In genomic region chr2:29253495-29253894, GRCh38 we compare ENCODE assay signal across 31 cellular contexts.
"Had no signal": no experiment of that assay in that cellular context is flagged by ENCODE, and none has a peak within 500 bp of the region (broad histone marks: within the 10 kb centered on the region; RNA-seq: fewer than 3 reads in every experiment).

No MANE protein-coding gene starts in this region.

- H3K9me3 Mint-ChIP-seq: activated CD4-positive, alpha-beta memory T cell treated with anti-CD3 and anti-CD28 coated beads, Interleukin-2, amount 10 ng/mL, durations not matched to agents 7 days and 5 days; activated CD4-positive, alpha-beta T cell treated with anti-CD3 and anti-CD28 coated beads, Interleukin-2, amount 10 ng/mL, durations not matched to agents 7 days and 5 days; activated naive CD8-positive, alpha-beta T cell treated with anti-CD3 and anti-CD28 coated beads, Interleukin-2, amount 50 U/mL, for 24 hours; activated T-cell treated with anti-CD3 and anti-CD28 coated beads, Interleukin-2, amount 50 U/mL, for 24 hours; activated T-cell treated with anti-CD3 and anti-CD28 coated beads, Interleukin-2, amount 50 U/mL, for 72 hours; brain; endodermal cell; WTC11 had no signal

- H3K4me1 Mint-ChIP-seq: activated CD4-positive, alpha-beta memory T cell treated with anti-CD3 and anti-CD28 coated beads, Interleukin-2, amount 10 ng/mL, durations not matched to agents 7 days and 5 days; activated CD4-positive, alpha-beta T cell treated with anti-CD3 and anti-CD28 coated beads, Interleukin-2, amount 10 ng/mL, durations not matched to agents 7 days and 5 days; activated naive CD8-positive, alpha-beta T cell treated with anti-CD3 and anti-CD28 coated beads, Interleukin-2, amount 50 U/mL, for 24 hours; WTC11 had no signal

- ATAC-seq: activated naive CD8-positive, alpha-beta T cell treated with anti-CD3 and anti-CD28 coated beads, Interleukin-2, amount 50 U/mL, for 24 hours; activated T-cell treated with anti-CD3 and anti-CD28 coated beads, Interleukin-2, amount 50 U/mL, for 72 hours; esophagus mucosa; WTC11 had no signal

- DNase-seq: activated CD4-positive, alpha-beta memory T cell treated with anti-CD3 and anti-CD28 coated beads, Interleukin-2, amount 10 ng/mL, durations not matched to agents 7 days and 5 days; activated CD4-positive, alpha-beta T cell treated with anti-CD3 and anti-CD28 coated beads for 1 hour; activated CD4-positive, alpha-beta T cell treated with anti-CD3 and anti-CD28 coated beads for 4 hours; activated CD4-positive, alpha-beta T cell treated with anti-CD3 and anti-CD28 coated beads, Interleukin-2, amount 10 ng/mL, durations not matched to agents 7 days and 5 days; activated CD4-positive, alpha-beta T cell treated with anti-CD3 and anti-CD28 coated beads, Interleukin-2, amount 50 U/mL, for 4 hours; activated CD8-positive, alpha-beta memory T cell treated with anti-CD3 and anti-CD28 coated beads, Interleukin-2, amount 50 U/mL, for 48 hours; activated naive CD4-positive, alpha-beta T cell treated with anti-CD3 and anti-CD28 coated beads, Interleukin-2, amount 50 U/mL, for 16 hours; activated naive CD8-positive, alpha-beta T cell treated with anti-CD3 and anti-CD28 coated beads, Interleukin-2, amount 50 U/mL, for 24 hours; activated T-cell treated with anti-CD3 and anti-CD28 coated beads for 4 hours; activated T-cell treated with anti-CD3 and anti-CD28 coated beads, Interleukin-2, amount 50 U/mL, for 24 hours; activated T-cell treated with anti-CD3 and anti-CD28 coated beads, Interleukin-2, amount 50 U/mL, for 72 hours; amygdala; aorta; central memory CD4-positive, alpha-beta T cell; cerebellar nuclear complex; colonic mucosa; effector CD8-positive, alpha-beta T cell; endodermal cell; foreskin fibroblast; head of caudate nucleus; T-helper 2 cell had no signal

- H3K27ac ChIP-seq: adrenal gland, breast epithelium, cardiac muscle cell, colonic mucosa, VCaP had no signal

- H3K36me3 ChIP-seq: adrenal gland, breast epithelium, cardiac muscle cell, colonic mucosa had no signal

- H3K4me3 Mint-ChIP-seq: activated CD4-positive, alpha-beta memory T cell treated with anti-CD3 and anti-CD28 coated beads, Interleukin-2, amount 10 ng/mL, durations not matched to agents 7 days and 5 days; activated CD4-positive, alpha-beta T cell treated with anti-CD3 and anti-CD28 coated beads, Interleukin-2, amount 10 ng/mL, durations not matched to agents 7 days and 5 days; activated naive CD8-positive, alpha-beta T cell; activated naive CD8-positive, alpha-beta T cell treated with anti-CD3 and anti-CD28 coated beads, Interleukin-2, amount 50 U/mL, for 24 hours; activated T-cell treated with anti-CD3 and anti-CD28 coated beads, Interleukin-2, amount 50 U/mL, for 24 hours; activated T-cell treated with anti-CD3 and anti-CD28 coated beads, Interleukin-2, amount 50 U/mL, for 72 hours; brain; endodermal cell; WTC11 had no signal

- H3K27me3 ChIP-seq: adrenal gland, breast epithelium, cardiac muscle cell had no signal

- H3K27ac Mint-ChIP-seq: activated CD4-positive, alpha-beta memory T cell treated with anti-CD3 and anti-CD28 coated beads, Interleukin-2, amount 10 ng/mL, durations not matched to agents 7 days and 5 days; activated CD4-positive, alpha-beta T cell treated with anti-CD3 and anti-CD28 coated beads, Interleukin-2, amount 10 ng/mL, durations not matched to agents 7 days and 5 days; activated naive CD8-positive, alpha-beta T cell; activated naive CD8-positive, alpha-beta T cell treated with anti-CD3 and anti-CD28 coated beads, Interleukin-2, amount 50 U/mL, for 24 hours; activated T-cell treated with anti-CD3 and anti-CD28 coated beads, Interleukin-2, amount 50 U/mL, for 24 hours; activated T-cell treated with anti-CD3 and anti-CD28 coated beads, Interleukin-2, amount 50 U/mL, for 72 hours; brain; endodermal cell; WTC11 had no signal

- H3K4me1 ChIP-seq: adrenal gland, breast epithelium, colonic mucosa had no signal

- H3K36me3 Mint-ChIP-seq: activated naive CD8-positive, alpha-beta T cell; brain; WTC11 had no signal

- FAIRE-seq: frontal cortex, TTC549 had no signal

- H3K4me3 ChIP-seq: adrenal gland, breast epithelium, cardiac muscle cell, colonic mucosa had no signal

- H3K9me3 ChIP-seq: adrenal gland, breast epithelium, colonic mucosa had no signal
